Comparison of ENCODE assay signal across 8 cellular contexts in the genomic region with DNA sequence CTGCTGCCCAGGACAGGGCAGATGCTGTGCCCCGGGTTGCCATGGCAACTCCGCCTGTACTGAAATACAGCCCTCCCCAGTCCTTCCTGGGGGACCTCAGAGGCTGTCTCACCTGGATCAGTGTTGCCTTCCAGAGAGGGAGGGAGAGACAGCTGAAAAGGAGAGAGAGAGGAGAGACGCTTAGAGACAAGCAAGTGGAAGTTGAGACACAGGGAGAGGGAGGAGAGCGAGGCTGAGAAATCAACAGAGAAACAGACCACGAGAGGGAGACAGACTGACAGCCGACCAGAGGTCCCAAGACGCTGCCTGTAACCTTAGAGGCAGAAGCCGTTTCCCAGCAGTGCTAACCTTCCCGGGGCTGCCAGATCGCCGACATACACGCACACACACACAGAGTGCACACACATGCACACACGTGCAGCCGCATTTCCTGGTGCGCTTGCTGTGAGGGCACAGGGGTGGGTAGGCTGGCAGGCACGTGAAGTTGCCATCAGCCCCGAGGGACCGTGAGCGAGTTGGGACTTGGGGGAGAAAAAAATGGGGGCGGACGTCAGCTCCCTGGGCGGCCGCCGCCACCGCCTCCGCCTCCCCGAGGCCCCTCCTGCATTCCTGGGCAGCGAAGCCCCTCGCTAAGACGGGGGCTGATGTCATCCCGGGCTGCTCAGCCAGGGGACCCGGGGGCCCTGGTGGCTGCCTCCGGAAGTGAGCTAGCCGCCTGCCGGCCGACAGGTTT.
DNase-seq lines count a peak whose midpoint lies in the region; ATAC-seq and TF ChIP-seq lines count a peak whose summit lies in the region.

No MANE protein-coding gene starts in this region.

- H3K4me1 ChIP-seq in right atrium auricular region (peaks cover 0 to 43% of the 10 kb centered on the region in 2 donors), upper lobe of right lung (peaks cover 18% of the 10 kb centered on the region)

- ATAC-seq in upper lobe of right lung (peak; percentile 78), HG03378 (IDR thresholded peaks at IDR 0.05; ENCODE audit: unreplicated experiment) (no peak)

- peaks cover 3% of the 10 kb centered on the region for H3K36me3 Mint-ChIP-seq in progenitor cell of endocrine pancreas (ENCODE audit: insufficient read depth)

- H3K36me3 ChIP-seq in right atrium auricular region (no peaks in the 10 kb centered on the region), upper lobe of right lung (no peaks in the 10 kb centered on the region)

- TF ChIP-seq CTCF in GM10266 (IDR thresholded peaks at IDR 0.05; ENCODE audit: control insufficient read depth, insufficient read depth, low read depth, missing control alignments) (peak; percentile 23), right atrium auricular region (IDR thresholded peaks at IDR 0.05) (peak in 1 of 2 donors; percentile 67), progenitor cell of endocrine pancreas (IDR thresholded peaks at IDR 0.05; ENCODE audit: unreplicated experiment) (peak; percentile 57), upper lobe of right lung (IDR thresholded peaks at IDR 0.05) (peak; percentile 53)

- peak overlapping the region; percentile 72 for H3K4me3 Mint-ChIP-seq in progenitor cell of endocrine pancreas (ENCODE audit: low read depth)

- peak overlapping the region; percentile 97 for H3K27ac Mint-ChIP-seq in progenitor cell of endocrine pancreas

- peak overlapping the region; percentile 52 to 77 for H3K27ac ChIP-seq in right atrium auricular region
- peak overlapping the region; percentile 88 for H3K27ac ChIP-seq in upper lobe of right lung

- no peaks in the 10 kb centered on the region for H3K9me3 Mint-ChIP-seq in progenitor cell of endocrine pancreas (ENCODE audit: low read depth)

- H3K4me1 Mint-ChIP-seq in progenitor cell of endocrine pancreas (ENCODE audit: low read depth), result peaks cover 41% of the 10 kb centered on the region

- peak; percentile 55 for DNase-seq in GM10266 (ENCODE audit: extremely low spot score)
- DNase-seq in MV-4-11 (lab: John Stamatoyannopoulos, UW), result peak; percentile 58
- DNase-seq in T follicular helper cell (ENCODE audit: low read depth), result peak; percentile 17
- peak; percentile 33 for DNase-seq in amniotic stem cell (lab: John Stamatoyannopoulos, UW)
- DNase-seq in right atrium auricular region (ENCODE audit: low spot score), result peak; percentile 69
- peak; percentile 78 for DNase-seq in progenitor cell of endocrine pancreas (ENCODE audit: low spot score, unreplicated experiment)
- DNase-seq in upper lobe of right lung, result peak; percentile 84

- H3K9me3 ChIP-seq in right atrium auricular region, result peaks cover 0 to 5% of the 10 kb centered on the region in 2 donors
- H3K9me3 ChIP-seq in upper lobe of right lung, result no peaks in the 10 kb centered on the region

- no peaks in the 10 kb centered on the region for H3K27me3 Mint-ChIP-seq in progenitor cell of endocrine pancreas

- H3K4me3 ChIP-seq in right atrium auricular region (peak overlapping the region; percentile 47 to 58), upper lobe of right lung (peak overlapping the region; percentile 59)

- H3K27me3 ChIP-seq in right atrium auricular region (no peaks in the 10 kb centered on the region), upper lobe of right lung (no peaks in the 10 kb centered on the region)

- intact Hi-C loops in upper lobe of right lung (cut with DNase I), result no loop called here

Comparison
In these comparisons a context has a peak if more than half of its experiments do, and no peak if none do; other contexts are left out.
1. DNase-seq: peak in every context shown above with its lines; median percentile 84 in upper lobe of right lung; 78 in progenitor cell of endocrine pancreas; 69 in right atrium auricular region; 58 in MV-4-11; 55 in GM10266; 33 in amniotic stem cell; 17 in T follicular helper cell.